ENCODE assay signal across 12 cellular contexts in the genomic region with DNA sequence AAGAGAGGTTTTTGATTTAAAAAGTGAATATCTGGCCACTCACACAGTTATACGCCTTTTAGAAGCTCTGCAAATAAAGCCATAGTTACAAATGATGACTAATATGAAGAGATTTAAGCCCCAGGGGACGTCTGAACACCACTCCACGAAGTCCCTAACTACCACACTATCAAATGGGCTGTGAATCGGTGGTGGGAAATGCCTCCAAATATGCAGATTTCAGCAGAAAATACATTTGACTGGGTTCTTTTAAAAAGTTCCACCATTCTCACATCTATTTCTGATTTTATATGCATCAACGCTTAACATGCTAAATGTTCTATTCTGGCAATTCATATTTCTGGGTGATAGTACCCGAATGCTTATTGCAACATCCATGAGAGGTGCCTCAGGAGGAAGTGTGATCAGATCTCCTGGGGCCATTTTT. TPM values are rescaled to one million over a fixed set of nuclear protein-coding genes. Genes with fewer than 3 reads are reported as not detected.
A peak's percentile ranks its signal among the peaks of the same experiment; 100 is the strongest.
DNase-seq lines count a peak whose midpoint lies in the region; ATAC-seq, FAIRE-seq and TF ChIP-seq lines count a peak whose summit lies in the region.
"Had no signal": no experiment of that assay in that cellular context is flagged by ENCODE, and none has a peak within 500 bp of the region (broad histone marks: within the 10 kb centered on the region; RNA-seq: fewer than 3 reads in every experiment).

No MANE protein-coding gene starts in this region.

- intact Hi-C loops in naive thymus-derived CD4-positive, alpha-beta T cell (cut with micrococcal nuclease), result loop anchor here in 1 of 2 donors (10.0 kb wide), 1 partner anchor 195 kb away; no protein-coding TSS in a partner anchor

- no peaks in the 10 kb centered on the region for H3K36me3 ChIP-seq in bronchial epithelial cell (ENCODE audit: control insufficient read depth, insufficient read depth, low read length)
- no peaks in the 10 kb centered on the region for H3K36me3 ChIP-seq in naive thymus-derived CD4-positive, alpha-beta T cell (ENCODE audit: control insufficient read depth in 2 of 3, insufficient read depth in 3 of 3, low read length in 3 of 3)
- H3K36me3 ChIP-seq: HAP-1 had no signal

- no peak overlapping the region for H3K4me3 ChIP-seq in bronchial epithelial cell (ENCODE audit: low read depth, low read length)
- H3K4me3 ChIP-seq in naive thymus-derived CD4-positive, alpha-beta T cell (ENCODE audit: low read length), result no peak overlapping the region
- H3K4me3 ChIP-seq: HAP-1 had no signal

- no peak for TF ChIP-seq POLR2A in GM12892 (IDR thresholded peaks at IDR 0.05; ENCODE audit: low read depth, low read length)

- H3K27ac ChIP-seq in naive thymus-derived CD4-positive, alpha-beta T cell (ENCODE audit: low read depth, low read length), result no peak overlapping the region

- ATAC-seq in GM21390 (IDR thresholded peaks at IDR 0.05; ENCODE audit: unreplicated experiment) (peak; percentile 50), HG03103 (IDR thresholded peaks at IDR 0.05; ENCODE audit: low read depth, unreplicated experiment) (peak; percentile 45)
- ATAC-seq in naive thymus-derived CD4-positive, alpha-beta T cell, result no peak
- ATAC-seq: activated T-cell treated with anti-CD3 and anti-CD28 coated beads, Interleukin-2, amount 50 U/mL, for 4 hours had no signal

- FAIRE-seq in GM12892 (lab: Jason Lieb, UNC) (peak; percentile 87), bronchial epithelial cell (lab: Jason Lieb, UNC) (no peak)

- no peak overlapping the region for H3K27ac Mint-ChIP-seq in naive thymus-derived CD4-positive, alpha-beta T cell
- H3K27ac Mint-ChIP-seq: dendritic cell treated with granulocyte-macrophage colony-stimulating factor and Interleukin-4, amounts not matched to agents 40 ng/mL and 50 ng/mL, for 4 days had no signal

- no peaks in the 10 kb centered on the region for H3K27me3 ChIP-seq in bronchial epithelial cell (ENCODE audit: control insufficient read depth, insufficient read depth, low read length)
- no peaks in the 10 kb centered on the region for H3K27me3 ChIP-seq in naive thymus-derived CD4-positive, alpha-beta T cell (ENCODE audit: control insufficient read depth in 2 of 2, insufficient read depth in 2 of 2, low read length in 2 of 2)

- H3K9me3 ChIP-seq in naive thymus-derived CD4-positive, alpha-beta T cell (ENCODE audit: control insufficient read depth in 2 of 3, low read length in 3 of 3), result no peaks in the 10 kb centered on the region
- H3K9me3 ChIP-seq: HAP-1 had no signal

- CTCF ChIA-PET in naive thymus-derived CD4-positive, alpha-beta T cell (lab: Charles Lee), result no interaction called here

- no peak for TF ChIP-seq CTCF in bronchial epithelial cell (IDR thresholded peaks at IDR 0.05; ENCODE audit: insufficient read depth, low read length, severe bottlenecking)

- no peak for DNase-seq in GM12892 (ENCODE audit: insufficient read length)
- peak; percentile 64 for DNase-seq in bronchial epithelial cell (ENCODE audit: low read depth)
- no peak for DNase-seq in NCI-H510A treated with DMSO at 0.1 percent for 48 hours (lab: John Stamatoyannopoulos, UW)
- DNase-seq in UCSD-AML1 (lab: John Stamatoyannopoulos, UW; ENCODE audit: unreplicated experiment), result no peak
- DNase-seq in retina, result no peak
- DNase-seq in naive thymus-derived CD4-positive, alpha-beta T cell, result no peak
- DNase-seq: activated T-cell treated with anti-CD3 and anti-CD28 coated beads, Interleukin-2, amount 50 U/mL, for 4 hours; NCI-H1930 had no signal

- H3K4me1 Mint-ChIP-seq in naive thymus-derived CD4-positive, alpha-beta T cell, result no peaks in the 10 kb centered on the region

- no peak overlapping the region for H3K4me3 Mint-ChIP-seq in naive thymus-derived CD4-positive, alpha-beta T cell
- H3K4me3 Mint-ChIP-seq: activated T-cell treated with anti-CD3 and anti-CD28 coated beads, Interleukin-2, amount 50 U/mL, for 4 hours; dendritic cell treated with granulocyte-macrophage colony-stimulating factor and Interleukin-4, amounts not matched to agents 40 ng/mL and 50 ng/mL, for 4 days had no signal

- H3K27me3 Mint-ChIP-seq in naive thymus-derived CD4-positive, alpha-beta T cell, result peaks cover 0 to 4% (median 0%) of the 10 kb centered on the region in 5 donors
- H3K27me3 Mint-ChIP-seq: dendritic cell treated with granulocyte-macrophage colony-stimulating factor and Interleukin-4, amounts not matched to agents 40 ng/mL and 50 ng/mL, for 4 days had no signal

- peaks cover 0 to 14% (median 9%) of the 10 kb centered on the region in 5 donors for H3K36me3 Mint-ChIP-seq in naive thymus-derived CD4-positive, alpha-beta T cell

- no peaks in the 10 kb centered on the region for H3K4me1 ChIP-seq in naive thymus-derived CD4-positive, alpha-beta T cell (ENCODE audit: control insufficient read depth in 2 of 2, insufficient read depth in 2 of 2, low read length in 2 of 2)
- H3K4me1 ChIP-seq: HAP-1 had no signal

- H3K9me3 Mint-ChIP-seq in naive thymus-derived CD4-positive, alpha-beta T cell, result peaks cover 0 to 4% (median 0%) of the 10 kb centered on the region in 11 donors
- H3K9me3 Mint-ChIP-seq: activated T-cell treated with anti-CD3 and anti-CD28 coated beads, Interleukin-2, amount 50 U/mL, for 4 hours; dendritic cell treated with granulocyte-macrophage colony-stimulating factor and Interleukin-4, amounts not matched to agents 40 ng/mL and 50 ng/mL, for 4 days had no signal

- POLR2A ChIA-PET in naive thymus-derived CD4-positive, alpha-beta T cell (lab: Charles Lee), result no interaction called here

RNA-seq across cellular contexts. Expression of gene TICAM2, which starts 22.5 kb away (rescaled TPM):
- 7.1 TPM for polyA plus RNA-seq in GM12892 (2012; ENCODE audit: missing spikeins)
- 0.26 and 0.38 TPM in 2 replicates for total RNA-seq in bronchial epithelial cell
- 1 to 10 TPM in 4 of 5 experiments, under 1 TPM in 1; 0.93 to 3.7 (median 1.9) TPM for total RNA-seq in naive thymus-derived CD4-positive, alpha-beta T cell
- polyA plus RNA-seq in naive thymus-derived CD4-positive, alpha-beta T cell, result under 1 TPM; 0.14 to 0.60 TPM

RNA-seq across cellular contexts. Expression of gene FEM1C, which starts 35.2 kb away (rescaled TPM):
- polyA plus RNA-seq in GM12892 (2012; ENCODE audit: missing spikeins), result 11.9 TPM
- total RNA-seq in bronchial epithelial cell, result 11.8 and 14.5 TPM in 2 replicates
- 10 to 100 TPM; 14.9 to 33.1 (median 18.5) TPM for total RNA-seq in naive thymus-derived CD4-positive, alpha-beta T cell
- polyA plus RNA-seq in naive thymus-derived CD4-positive, alpha-beta T cell, result 1 to 10 TPM; 2.0 to 2.7 TPM

RNA-seq across cellular contexts. Expression of gene TMED7, which starts 46.1 kb away (rescaled TPM):
- 25.1 TPM for polyA plus RNA-seq in GM12892 (2012; ENCODE audit: missing spikeins)
- 68.9 and 102 TPM in 2 replicates for total RNA-seq in bronchial epithelial cell
- total RNA-seq in naive thymus-derived CD4-positive, alpha-beta T cell, result 10 to 100 TPM; 41.7 to 58.0 (median 47.5) TPM
- polyA plus RNA-seq in naive thymus-derived CD4-positive, alpha-beta T cell, result 10 to 100 TPM; 31.5 to 42.9 TPM
